ENCODE assay signal across 11 cellular contexts in genomic region chrX:13120017-13120416, GRCh38.
DNase-seq lines count a peak whose midpoint lies in the region; ATAC-seq, FAIRE-seq and TF ChIP-seq lines count a peak whose summit lies in the region.
"Had no signal": no experiment of that assay in that cellular context is flagged by ENCODE, and none has a peak within 500 bp of the region (broad histone marks: within the 10 kb centered on the region; RNA-seq: fewer than 3 reads in every experiment).

No MANE protein-coding gene starts in this region.

- no peaks in the 10 kb centered on the region for H3K36me3 ChIP-seq in kidney (ENCODE audit: control insufficient read depth in 1 of 2, insufficient read depth in 2 of 2, low read length in 2 of 2)
- no peaks in the 10 kb centered on the region for H3K36me3 ChIP-seq in effector memory CD4-positive, alpha-beta T cell (ENCODE audit: control insufficient read depth, insufficient read depth, low read length)

- H3K27me3 ChIP-seq in effector memory CD4-positive, alpha-beta T cell (replicated peaks; ENCODE audit: control insufficient read depth, insufficient read depth, low read length, poor library complexity, severe bottlenecking), result no peaks in the 10 kb centered on the region

- TF ChIP-seq CTCF in brain (conservative IDR thresholded peaks at IDR 0.05) (no peak), kidney (IDR thresholded peaks at IDR 0.05; ENCODE audit: borderline replicate concordance, extremely low read depth, insufficient read depth) (no peak), progenitor cell of endocrine pancreas (IDR thresholded peaks at IDR 0.05; ENCODE audit: unreplicated experiment) (no peak)

- H3K27ac ChIP-seq in kidney (ENCODE audit: low read depth in 2 of 2, low read length in 2 of 2), result peak overlapping the region; percentile 60 to 67
- no peak overlapping the region for H3K27ac ChIP-seq in effector memory CD4-positive, alpha-beta T cell (ENCODE audit: insufficient read depth, low read length, poor library complexity, severe bottlenecking)

- H3K9me3 ChIP-seq in kidney (ENCODE audit: control insufficient read depth in 1 of 2, low read length in 2 of 2), result no peaks in the 10 kb centered on the region
- no peaks in the 10 kb centered on the region for H3K9me3 ChIP-seq in effector memory CD4-positive, alpha-beta T cell (ENCODE audit: control insufficient read depth, low read length)

- H3K27ac Mint-ChIP-seq in brain (peak overlapping the region in 3 of 5 experiments; percentile 4 to 52 (median 14)), progenitor cell of endocrine pancreas (peak overlapping the region; percentile 93)
- peak overlapping the region in 1 of 2 donors; percentile 70 for H3K27ac Mint-ChIP-seq in stimulated activated naive CD8-positive, alpha-beta T cell treated with anti-CD3 and anti-CD28 coated beads, Interleukin-15, amount 100 ng/mL, for 72 hours
- H3K27ac Mint-ChIP-seq: stimulated activated naive CD8-positive, alpha-beta T cell treated with anti-CD3 and anti-CD28 coated beads, Interleukin-15, Interleukin-2, amounts not matched to agents 100 ng/mL and 50 ng/mL, for 24 hours had no signal

- no peaks in the 10 kb centered on the region for H3K27me3 Mint-ChIP-seq in brain
- no peaks in the 10 kb centered on the region for H3K27me3 Mint-ChIP-seq in progenitor cell of endocrine pancreas
- H3K27me3 Mint-ChIP-seq in stimulated activated naive CD8-positive, alpha-beta T cell treated with anti-CD3 and anti-CD28 coated beads, Interleukin-15, amount 100 ng/mL, for 72 hours, result no peaks in the 10 kb centered on the region
- H3K27me3 Mint-ChIP-seq: stimulated activated naive CD8-positive, alpha-beta T cell treated with anti-CD3 and anti-CD28 coated beads, Interleukin-15, Interleukin-2, amounts not matched to agents 100 ng/mL and 50 ng/mL, for 24 hours had no signal

- peaks cover 0 to 14% of the 10 kb centered on the region in 2 donors for H3K4me1 ChIP-seq in kidney (ENCODE audit: control insufficient read depth in 1 of 2, insufficient read depth in 1 of 2, low read depth in 1 of 2, low read length in 2 of 2)
- peaks cover 8% of the 10 kb centered on the region for H3K4me1 ChIP-seq in effector memory CD4-positive, alpha-beta T cell (ENCODE audit: control insufficient read depth, insufficient read depth, low read length, poor library complexity, severe bottlenecking)

- H3K4me3 Mint-ChIP-seq in brain, result no peak overlapping the region
- H3K4me3 Mint-ChIP-seq in progenitor cell of endocrine pancreas (ENCODE audit: low read depth), result no peak overlapping the region
- no peak overlapping the region for H3K4me3 Mint-ChIP-seq in stimulated activated naive CD8-positive, alpha-beta T cell treated with anti-CD3 and anti-CD28 coated beads, Interleukin-15, amount 100 ng/mL, for 72 hours
- H3K4me3 Mint-ChIP-seq: stimulated activated naive CD8-positive, alpha-beta T cell treated with anti-CD3 and anti-CD28 coated beads, Interleukin-15, Interleukin-2, amounts not matched to agents 100 ng/mL and 50 ng/mL, for 24 hours had no signal

- no peaks in the 10 kb centered on the region for H3K36me3 Mint-ChIP-seq in brain
- H3K36me3 Mint-ChIP-seq in progenitor cell of endocrine pancreas (ENCODE audit: insufficient read depth), result no peaks in the 10 kb centered on the region

- H3K9me3 Mint-ChIP-seq in brain (peaks cover 8 to 26% (median 13%) of the 10 kb centered on the region in 5 experiments), progenitor cell of endocrine pancreas (ENCODE audit: low read depth) (peaks cover 20% of the 10 kb centered on the region)
- peaks cover 0 to 14% of the 10 kb centered on the region in 2 donors for H3K9me3 Mint-ChIP-seq in stimulated activated naive CD8-positive, alpha-beta T cell treated with anti-CD3 and anti-CD28 coated beads, Interleukin-15, amount 100 ng/mL, for 72 hours

- intact Hi-C loops in kidney (cut with DNase I), result no loop called here

- no peak overlapping the region for H3K4me3 ChIP-seq in kidney (ENCODE audit: low read length in 2 of 2)
- H3K4me3 ChIP-seq in effector memory CD4-positive, alpha-beta T cell (ENCODE audit: insufficient read depth, low read depth, low read length, poor library complexity, severe bottlenecking), result no peak overlapping the region

- H3K4me1 Mint-ChIP-seq in brain, result peaks cover 29% of the 10 kb centered on the region
- peaks cover 10% of the 10 kb centered on the region for H3K4me1 Mint-ChIP-seq in progenitor cell of endocrine pancreas (ENCODE audit: low read depth)
- H3K4me1 Mint-ChIP-seq in stimulated activated naive CD8-positive, alpha-beta T cell treated with anti-CD3 and anti-CD28 coated beads, Interleukin-15, amount 100 ng/mL, for 72 hours, result peaks cover 19% of the 10 kb centered on the region

- DNase-seq in AG08395 (ENCODE audit: low spot score) (peak; percentile 10), kidney (no peak), progenitor cell of endocrine pancreas (ENCODE audit: low spot score, unreplicated experiment) (no peak)
- no peak for DNase-seq in effector memory CD4-positive, alpha-beta T cell
- DNase-seq in stimulated activated naive CD8-positive, alpha-beta T cell treated with anti-CD3 and anti-CD28 coated beads, Interleukin-15, amount 100 ng/mL, for 72 hours, result no peak
- no peak for DNase-seq in stimulated activated CD4-positive, alpha-beta T cell treated with anti-CD3 and anti-CD28 coated beads, Interleukin-12 subunit alpha, Interleukin-12 subunit beta, amount 100 ng/mL, for 4 hours
- DNase-seq: NCI-H2029 treated with DMSO at 0.1 percent for 48 hours; stimulated activated CD4-positive, alpha-beta T cell treated with anti-CD3 and anti-CD28 coated beads, Interleukin-15, amount 100 ng/mL, for 24 hours had no signal

- no peak overlapping the region for H3K9ac ChIP-seq in kidney (ENCODE audit: low read length in 2 of 2)

- no peak for FAIRE-seq in kidney (lab: Jason Lieb, UNC)

- no peak for ATAC-seq in stimulated activated naive CD8-positive, alpha-beta T cell treated with anti-CD3 and anti-CD28 coated beads, Interleukin-15, amount 100 ng/mL, for 72 hours
- no peak for ATAC-seq in GM18517 (IDR thresholded peaks at IDR 0.05; ENCODE audit: unreplicated experiment)
